ENCODE assay signal across 32 cellular contexts in genomic region chr3:17836919-17837318, GRCh38.
"Had no signal": no experiment of that assay in that cellular context is flagged by ENCODE, and none has a peak within 500 bp of the region (broad histone marks: within the 10 kb centered on the region; RNA-seq: fewer than 3 reads in every experiment).

No MANE protein-coding gene starts in this region.

- H3K9me3 ChIP-seq: adrenal gland, body of pancreas, colonic mucosa, esophagus muscularis mucosa, gastrocnemius medialis, heart left ventricle had no signal

- H3K4me1 ChIP-seq: adrenal gland, body of pancreas, colonic mucosa, esophagus muscularis mucosa, foreskin keratinocyte had no signal

- H3K27me3 ChIP-seq: adrenal gland, body of pancreas, colonic mucosa, dorsolateral prefrontal cortex, esophagus muscularis mucosa, foreskin keratinocyte had no signal

- H3K36me3 ChIP-seq: adrenal gland, colonic mucosa, esophagus muscularis mucosa, gastrocnemius medialis, heart left ventricle, WERI-Rb-1 had no signal

- H3K4me3 ChIP-seq: adrenal gland, body of pancreas, colonic mucosa, dorsolateral prefrontal cortex, esophagus muscularis mucosa, gastrocnemius medialis had no signal

- H3K27ac ChIP-seq: adrenal gland, body of pancreas, colonic mucosa, dorsolateral prefrontal cortex, esophagus muscularis mucosa, foreskin keratinocyte, gastrocnemius medialis, heart left ventricle, WERI-Rb-1 had no signal

- DNase-seq: activated B cell treated with CpG ODN at 0.5 μM for 24 hours; activated CD4-positive, alpha-beta memory T cell treated with anti-CD3 and anti-CD28 coated beads, Interleukin-2, amount 10 ng/mL, durations not matched to agents 7 days and 5 days; activated CD4-positive, alpha-beta T cell treated with anti-CD3 and anti-CD28 coated beads for 36 hours; activated CD4-positive, alpha-beta T cell treated with anti-CD3 and anti-CD28 coated beads, Interleukin-2, amount 10 ng/mL, durations not matched to agents 7 days and 5 days; activated CD4-positive, alpha-beta T cell treated with anti-CD3 and anti-CD28 coated beads, Interleukin-2, amount 50 U/mL, for 4 hours; activated CD8-positive, alpha-beta memory T cell treated with anti-CD3 and anti-CD28 coated beads, Interleukin-2, amount 50 U/mL, for 48 hours; activated gamma-delta T cell; activated naive CD4-positive, alpha-beta T cell treated with anti-CD3 and anti-CD28 coated beads, Interleukin-2, amount 50 U/mL, for 16 hours; activated naive CD4-positive, alpha-beta T cell treated with Interleukin-2 at 50 U/mL for 16 hours; activated T-cell treated with anti-CD3 and anti-CD28 coated beads for 4 hours; activated T-cell treated with anti-CD3 and anti-CD28 coated beads, Interleukin-2, amount 50 U/mL, for 24 hours; activated T-cell treated with anti-CD3 and anti-CD28 coated beads, Interleukin-2, amount 50 U/mL, for 72 hours; adrenal gland; amygdala; aorta; body of pancreas; central memory CD4-positive, alpha-beta T cell; cerebellar nuclear complex; colonic mucosa; dorsolateral prefrontal cortex; effector memory CD8-positive, alpha-beta T cell; erythroblast; foreskin keratinocyte; gastrocnemius medialis; glutamatergic neuron; heart left ventricle; T-helper 1 cell; T-helper 17 cell; T1000; WERI-Rb-1 had no signal

- ATAC-seq: activated CD4-positive, alpha-beta T cell treated with anti-CD3 and anti-CD28 coated beads for 36 hours; activated CD4-positive, CD25-positive, alpha-beta regulatory T cell treated with anti-CD3 and anti-CD28 coated beads, Interleukin-2, amount 50 U/mL, for 24 hours; activated T-cell treated with anti-CD3 and anti-CD28 coated beads, Interleukin-2, amount 50 U/mL, for 72 hours; body of pancreas; effector memory CD8-positive, alpha-beta T cell; foreskin keratinocyte; gastrocnemius medialis; heart left ventricle; T-helper 17 cell had no signal
